Comparison of ENCODE assay signal across 10 cellular contexts in the genomic region with DNA sequence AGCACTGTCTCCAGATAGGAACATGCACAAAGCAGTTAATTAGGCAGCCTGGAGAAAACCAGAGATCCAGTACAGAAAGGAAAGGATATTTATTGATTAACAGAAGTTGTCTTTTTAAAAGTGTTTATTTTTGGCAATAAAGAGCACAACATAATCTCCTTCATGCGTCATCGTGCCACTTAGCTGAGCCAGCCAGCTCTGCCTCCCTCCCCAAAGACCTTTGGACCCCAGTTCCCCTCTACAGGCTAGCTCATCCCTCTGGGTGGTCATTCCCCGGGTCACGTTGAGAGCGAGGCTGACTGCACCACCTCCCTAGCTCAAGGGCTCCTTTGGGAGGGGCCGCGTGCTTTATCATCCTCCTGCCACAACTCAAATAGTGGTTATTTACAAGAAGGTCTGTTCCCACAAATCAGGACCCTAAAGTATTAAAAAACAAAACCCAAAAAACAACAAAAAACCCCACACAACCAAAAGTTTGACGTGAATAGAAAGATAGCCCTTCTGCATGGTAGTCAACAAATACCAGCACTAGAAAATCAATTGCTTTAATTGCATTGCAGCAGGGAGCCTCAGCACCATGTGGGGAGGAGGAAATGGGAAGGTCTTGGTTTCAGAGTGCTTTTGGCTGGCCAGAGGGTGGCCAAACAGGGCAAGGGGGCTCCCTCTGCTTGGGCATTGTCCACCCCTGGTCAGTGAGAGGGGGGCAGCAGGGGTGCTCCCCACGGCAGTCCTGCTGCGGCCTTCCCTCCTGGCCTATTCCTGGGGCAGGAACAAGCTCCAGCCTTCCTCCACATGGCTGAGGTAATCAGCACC. TPM values are rescaled to one million over a fixed set of nuclear protein-coding genes. Genes with fewer than 3 reads are reported as not detected.
DNase-seq lines count a peak whose midpoint lies in the region; ATAC-seq, FAIRE-seq and TF ChIP-seq lines count a peak whose summit lies in the region.
"Had no signal": no experiment of that assay in that cellular context is flagged by ENCODE, and none has a peak within 500 bp of the region (broad histone marks: within the 10 kb centered on the region; RNA-seq: fewer than 3 reads in every experiment).

No MANE protein-coding gene starts in this region.

- peak overlapping the region; percentile 87 for H3K27ac Mint-ChIP-seq in GM23338
- H3K27ac Mint-ChIP-seq: dendritic cell treated with granulocyte-macrophage colony-stimulating factor and Interleukin-4, amounts not matched to agents 40 ng/mL and 50 ng/mL, for 4 days had no signal

- FAIRE-seq in urothelium cell line (lab: Jason Lieb, UNC): no peak

- H3K9me3 ChIP-seq in mesenchymal stem cell (ENCODE audit: control insufficient read depth, low read length) (no peaks in the 10 kb centered on the region), Karpas-422 (ENCODE audit: low read length) (no peaks in the 10 kb centered on the region)

- H3K9me2 ChIP-seq in GM23338 (ENCODE audit: insufficient read depth): no peaks in the 10 kb centered on the region
- H3K9me2 ChIP-seq in Karpas-422 (replicated peaks; ENCODE audit: insufficient read depth, low read length): no peaks in the 10 kb centered on the region

- H4K8ac ChIP-seq in mesenchymal stem cell (ENCODE audit: low read length): no peak overlapping the region

- no peak for TF ChIP-seq CTCF in 22Rv1 (IDR thresholded peaks at IDR 0.05)
- no peak for TF ChIP-seq CTCF in GM23338 (conservative IDR thresholded peaks at IDR 0.05; ENCODE audit: low read depth in 2 of 2)

- H3K23ac ChIP-seq in mesenchymal stem cell (ENCODE audit: low read length in 2 of 2): no peak overlapping the region

- H3K4me1 Mint-ChIP-seq in GM23338: peaks cover 51% of the 10 kb centered on the region

- no peak overlapping the region for H3K14ac ChIP-seq in mesenchymal stem cell (ENCODE audit: low read length in 2 of 2)

- peaks cover 6% of the 10 kb centered on the region; the same call in 1 of the 2 replicates for H4K20me1 ChIP-seq in GM23338 (replicated peaks; ENCODE audit: insufficient read depth)
- H4K20me1 ChIP-seq in Karpas-422 (ENCODE audit: insufficient read depth, low read depth, low read length): no peaks in the 10 kb centered on the region

- H3K18ac ChIP-seq in mesenchymal stem cell (ENCODE audit: low read depth in 1 of 2, low read length in 2 of 2): no peak overlapping the region

- H3K27me3 Mint-ChIP-seq in GM23338 (ENCODE audit: insufficient read depth, low read depth, poor library complexity): peaks cover 13% of the 10 kb centered on the region

- ATAC-seq in GM23338 (peak; percentile 5; the same call in 2 of the 3 replicates), GM18858 (IDR thresholded peaks at IDR 0.05; ENCODE audit: unreplicated experiment) (no peak)

- H2AK5ac ChIP-seq in mesenchymal stem cell (ENCODE audit: low read length, severe bottlenecking): no peak overlapping the region

- H3F3A ChIP-seq in GM23338 (replicated peaks; ENCODE audit: low read depth): peaks cover 12% of the 10 kb centered on the region; the same call in 1 of the 2 replicates

- peak overlapping the region in 1 of 2 experiments; percentile 55 for H2BK12ac ChIP-seq in mesenchymal stem cell (ENCODE audit: low read length in 2 of 2)

- H2BK120ac ChIP-seq in mesenchymal stem cell (ENCODE audit: low read depth, low read length): no peak overlapping the region

- H3K36me3 ChIP-seq in GM23338 (ENCODE audit: insufficient read depth): peaks cover 30% of the 10 kb centered on the region
- H3K36me3 ChIP-seq in mesenchymal stem cell (ENCODE audit: control insufficient read depth in 1 of 2, insufficient read depth in 2 of 2, low read depth in 1 of 2, low read length in 2 of 2): peaks cover 67 to 80% of the 10 kb centered on the region in 2 experiments
- peaks cover 19% of the 10 kb centered on the region for H3K36me3 ChIP-seq in Karpas-422 (ENCODE audit: insufficient read depth, low read length)

- H2BK15ac ChIP-seq in mesenchymal stem cell (ENCODE audit: low read depth, poor library complexity, severe bottlenecking): peak overlapping the region; percentile 76

- H3K27ac ChIP-seq in 22Rv1 (peak overlapping the region; percentile 26; the same call in 1 of the 2 replicates), GM23338 (ENCODE audit: low read depth) (peak overlapping the region; percentile 81), mesenchymal stem cell (ENCODE audit: low read length, poor library complexity, severe bottlenecking) (peak overlapping the region; percentile 35), Karpas-422 (ENCODE audit: low read length) (no peak overlapping the region)

- peak overlapping the region; percentile 27 for H3K9ac ChIP-seq in mesenchymal stem cell (ENCODE audit: low read length)
- no peak overlapping the region for H3K9ac ChIP-seq in Karpas-422 (ENCODE audit: low read length)

- H3K4me1 ChIP-seq in GM23338 (ENCODE audit: insufficient read depth): peaks cover 41% of the 10 kb centered on the region
- peaks cover 50% of the 10 kb centered on the region for H3K4me1 ChIP-seq in mesenchymal stem cell (ENCODE audit: control insufficient read depth, insufficient read depth, low read depth, low read length)
- H3K4me1 ChIP-seq in Karpas-422 (ENCODE audit: low read length): peaks cover 16% of the 10 kb centered on the region

- DNase-seq in GM23338 (ENCODE audit: low spot score) (peak; percentile 52), amniotic epithelial cell (ENCODE audit: low read depth) (peak; percentile 41), mesenchymal stem cell (peak; percentile 53), Karpas-422 (no peak), MV-4-11 (lab: John Stamatoyannopoulos, UW) (no peak), urothelium cell line (ENCODE audit: low spot score) (no peak)
- DNase-seq: NCI-H1436 treated with DMSO at 0.1 percent for 48 hours had no signal

- peaks cover 28% of the 10 kb centered on the region for H3K79me1 ChIP-seq in mesenchymal stem cell (replicated peaks; ENCODE audit: low read length, poor library complexity, severe bottlenecking)

- H3K27me3 ChIP-seq in GM23338 (ENCODE audit: insufficient read depth) (no peaks in the 10 kb centered on the region), mesenchymal stem cell (ENCODE audit: control insufficient read depth in 1 of 2, insufficient read depth in 1 of 2, low read length in 2 of 2) (no peaks in the 10 kb centered on the region), Karpas-422 (ENCODE audit: low read length) (no peaks in the 10 kb centered on the region)

- no peak overlapping the region for H3K4ac ChIP-seq in mesenchymal stem cell (ENCODE audit: low read depth in 1 of 2, low read length in 2 of 2)

- H2BK5ac ChIP-seq in mesenchymal stem cell (ENCODE audit: low read depth, low read length, poor library complexity, severe bottlenecking): no peak overlapping the region

- peak overlapping the region; percentile 0; the same call in 1 of the 2 replicates for H3K4me3 ChIP-seq in GM23338
- no peak overlapping the region for H3K4me3 ChIP-seq in mesenchymal stem cell (ENCODE audit: insufficient read depth in 1 of 2, low read depth in 1 of 2, low read length in 2 of 2)
- H3K4me3 ChIP-seq in Karpas-422 (ENCODE audit: low read length): no peak overlapping the region

- H4K91ac ChIP-seq in mesenchymal stem cell (ENCODE audit: low read length): no peak overlapping the region

- H3K79me2 ChIP-seq in GM23338 (replicated peaks; ENCODE audit: insufficient read depth) (peaks cover 7% of the 10 kb centered on the region; the same call in 1 of the 2 replicates), Karpas-422 (ENCODE audit: low read length) (no peaks in the 10 kb centered on the region)

- H3K36me3 Mint-ChIP-seq in GM23338 (ENCODE audit: low read depth): peaks cover 52% of the 10 kb centered on the region

- peak overlapping the region; percentile 65 for H3K4me2 ChIP-seq in GM23338
- no peak overlapping the region for H3K4me2 ChIP-seq in mesenchymal stem cell (ENCODE audit: low read length, poor library complexity, severe bottlenecking)
- H3K4me2 ChIP-seq in Karpas-422 (ENCODE audit: low read depth, low read length, poor library complexity, severe bottlenecking): no peak overlapping the region

- no peaks in the 10 kb centered on the region for H3K9me3 Mint-ChIP-seq in GM23338
- H3K9me3 Mint-ChIP-seq: dendritic cell treated with granulocyte-macrophage colony-stimulating factor and Interleukin-4, amounts not matched to agents 40 ng/mL and 50 ng/mL, for 4 days had no signal

- WGBS in mesenchymal stem cell: 38% methylated on average over 10 of the region's 10 CpGs

- H2AFZ ChIP-seq in GM23338 (no peak overlapping the region), mesenchymal stem cell (ENCODE audit: low read depth, low read length) (no peak overlapping the region), Karpas-422 (ENCODE audit: low read length) (no peak overlapping the region)

- H3K4me3 Mint-ChIP-seq in GM23338: peak overlapping the region; percentile 53
- H3K4me3 Mint-ChIP-seq: dendritic cell treated with granulocyte-macrophage colony-stimulating factor and Interleukin-4, amounts not matched to agents 40 ng/mL and 50 ng/mL, for 4 days had no signal

TF ChIP-seq in GM23338, 12 proteins besides CTCF, POLR2A, EP300 and RAD21 (continues in another document):
- TF ChIP-seq CREB1 (CRISPR knock-in tag; IDR thresholded peaks at IDR 0.05; ENCODE audit: low read depth): no peak
- no peak for TF ChIP-seq POLR2AphosphoS5 (IDR thresholded peaks at IDR 0.05; ENCODE audit: low read depth)
- no peak for TF ChIP-seq STAT1 (IDR thresholded peaks at IDR 0.05; ENCODE audit: unreplicated experiment)
- no peak for TF ChIP-seq EZH2 (IDR thresholded peaks at IDR 0.05; ENCODE audit: low read depth, unreplicated experiment)

RNA-seq across cellular contexts. Expression of a gene that starts 9.6 kb away (rescaled TPM):
- total RNA-seq in GM23338 (2014; rRNA removed; shearing (Covaris generic)): 107 and 123 TPM in 2 replicates
- 36.4 and 37.6 TPM in 2 replicates for polyA plus RNA-seq in GM23338 (2016; fragmentation: Nextera tagmentation; extraction: Ambion mirVana)
- polyA plus RNA-seq in mesenchymal stem cell (2013, experiment 1 of 2): 39.3 TPM
- 40.0 TPM for polyA plus RNA-seq in mesenchymal stem cell (2013, experiment 2 of 2)
- 75.5 and 87.6 TPM in 2 replicates for total RNA-seq in Karpas-422 (2014; rRNA removed; shearing (Covaris generic); ENCODE audit: low replicate concordance)

RNA-seq across cellular contexts. Expression of a gene that starts 14.2 kb away (rescaled TPM):
- total RNA-seq in GM23338 (2014; rRNA removed; shearing (Covaris generic)): 26.6 and 29.1 TPM in 2 replicates
- polyA plus RNA-seq in GM23338 (2016; fragmentation: Nextera tagmentation; extraction: Ambion mirVana): 11.4 and 12.9 TPM in 2 replicates
- polyA plus RNA-seq in mesenchymal stem cell (2013, experiment 1 of 2): 29.6 TPM
- 29.7 TPM for polyA plus RNA-seq in mesenchymal stem cell (2013, experiment 2 of 2)
- total RNA-seq in Karpas-422 (2014; rRNA removed; shearing (Covaris generic); ENCODE audit: low replicate concordance): 3.2 and 3.4 TPM in 2 replicates

RNA-seq across cellular contexts. Expression of a gene that starts 24.8 kb away (rescaled TPM):
- total RNA-seq in GM23338 (2014; rRNA removed; shearing (Covaris generic)): 24.7 and 36.3 TPM in 2 replicates
- polyA plus RNA-seq in GM23338 (2016; fragmentation: Nextera tagmentation; extraction: Ambion mirVana): 26.6 and 28.6 TPM in 2 replicates
- 26.1 TPM for polyA plus RNA-seq in mesenchymal stem cell (2013, experiment 1 of 2)
- 25.9 TPM for polyA plus RNA-seq in mesenchymal stem cell (2013, experiment 2 of 2)
- total RNA-seq in Karpas-422 (2014; rRNA removed; shearing (Covaris generic); ENCODE audit: low replicate concordance): 39.5 and 46.9 TPM in 2 replicates

RNA-seq across cellular contexts. Expression of a gene that starts 24.9 kb away (rescaled TPM):
- 70.3 and 75.4 TPM in 2 replicates for total RNA-seq in GM23338 (2014; rRNA removed; shearing (Covaris generic))
- polyA plus RNA-seq in GM23338 (2016; fragmentation: Nextera tagmentation; extraction: Ambion mirVana): 36.5 and 40.0 TPM in 2 replicates
- polyA plus RNA-seq in mesenchymal stem cell (2013, experiment 1 of 2): 30.8 TPM
- polyA plus RNA-seq in mesenchymal stem cell (2013, experiment 2 of 2): 33.0 TPM
- 37.7 and 70.6 TPM in 2 replicates for total RNA-seq in Karpas-422 (2014; rRNA removed; shearing (Covaris generic); ENCODE audit: low replicate concordance)

Comparison
In these comparisons a context has a peak if more than half of its experiments do, and no peak if none do; other contexts are left out.
1. DNase-seq: peak in GM23338 (single experiment), amniotic epithelial cell (single experiment) and mesenchymal stem cell (single experiment); none in Karpas-422 (single experiment), MV-4-11 (single experiment) and urothelium cell line (single experiment).